In the genomic region with DNA sequence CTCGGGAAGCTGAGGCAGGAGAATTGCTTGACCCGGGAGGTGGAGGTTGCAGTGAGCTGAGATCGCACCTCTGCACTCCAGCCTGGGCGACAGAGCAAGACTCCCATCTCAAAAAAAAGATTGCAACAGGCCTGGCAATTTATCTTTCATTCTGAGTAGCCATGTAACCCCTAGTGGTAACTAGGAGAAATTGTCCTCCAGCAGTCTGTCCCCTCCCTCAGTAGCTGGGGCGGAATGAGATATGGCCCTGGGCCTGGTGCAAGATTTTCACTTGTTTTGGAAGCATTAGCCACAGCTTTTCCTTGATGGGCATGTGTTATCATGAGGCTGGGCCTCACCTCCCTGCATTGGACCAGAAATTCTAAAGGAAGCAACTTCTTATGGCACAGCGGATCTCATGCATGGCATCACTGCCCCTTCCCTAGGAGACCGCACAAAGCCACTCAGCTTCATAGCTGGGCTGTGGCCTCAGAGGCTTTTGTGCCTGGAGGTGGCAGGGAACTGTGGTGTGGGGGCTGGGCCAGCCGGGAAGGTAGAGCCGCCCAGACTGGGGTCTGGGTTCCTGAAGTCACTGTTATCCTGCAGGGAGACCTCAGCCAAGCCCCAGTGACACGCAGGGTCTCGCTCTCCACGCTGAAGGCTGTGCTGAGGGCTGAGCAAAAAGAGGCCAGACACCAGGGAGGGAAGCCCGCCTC, we compare ENCODE assay signal across 8 cellular contexts. TPM values are rescaled to one million over a fixed set of nuclear protein-coding genes. Genes with fewer than 3 reads are reported as not detected.
DNase-seq lines count a peak whose midpoint lies in the region; ATAC-seq and TF ChIP-seq lines count a peak whose summit lies in the region.

No MANE protein-coding gene starts in this region.

- no peaks in the 10 kb centered on the region for H3K9me2 ChIP-seq in GM23248 (ENCODE audit: insufficient read depth)

- POLR2A ChIA-PET in A673 (lab: Charles Lee; ENCODE audit: low non-redundant PET) = no interaction called here

- CTCF ChIA-PET in A673 (lab: Charles Lee) = no interaction called here

- no peak overlapping the region for H2AFZ ChIP-seq in GM23248

- no peaks in the 10 kb centered on the region for H3F3A ChIP-seq in GM23248 (ENCODE audit: insufficient read depth)

- TF ChIP-seq CTCF in A673 (conservative IDR thresholded peaks at IDR 0.05; ENCODE audit: low read depth, low read length) (peak; percentile 48), tibial artery (IDR thresholded peaks at IDR 0.05) (peak; percentile 35 to 40)

- intact Hi-C loops in A673 (cut with micrococcal nuclease; ENCODE audit: unreplicated experiment) = no loop called here
- intact Hi-C loops in tibial artery (cut with DNase I; ENCODE audit: low total_unique reads) = loop anchor here (10.0 kb wide), 1 partner anchor 115 kb away; a partner anchor contains a TSS

- H3K36me3 ChIP-seq in A673 (ENCODE audit: insufficient read depth, low read length, poor library complexity, severe bottlenecking) = no peaks in the 10 kb centered on the region
- H3K36me3 ChIP-seq in GM23248 (ENCODE audit: low read depth) = no peaks in the 10 kb centered on the region
- H3K36me3 ChIP-seq in tibial artery = peaks cover 0 to 29% (median 27%) of the 10 kb centered on the region in 3 donors

- H3K4me2 ChIP-seq in GM23248 (ENCODE audit: unreplicated experiment) = no peak overlapping the region

- H3K27ac ChIP-seq in A673 (ENCODE audit: low read depth, low read length, poor library complexity, severe bottlenecking) (no peak overlapping the region), GM23248 (no peak overlapping the region), tibial artery (no peak overlapping the region)

- H3K79me2 ChIP-seq in GM23248 (ENCODE audit: insufficient read depth) = no peaks in the 10 kb centered on the region

- no peak overlapping the region for H3K4me3 ChIP-seq in A673 (ENCODE audit: low read depth, low read length, poor library complexity, severe bottlenecking)
- H3K4me3 ChIP-seq in GM23248 = no peak overlapping the region
- no peak overlapping the region for H3K4me3 ChIP-seq in tibial artery

- peak; percentile 38 for DNase-seq in A673 (ENCODE audit: low spot score)
- DNase-seq in GM23248 = peak; percentile 67
- peak; percentile 59 for DNase-seq in germinal center (ENCODE audit: low spot score)
- no peak for DNase-seq in tibial artery
- no peak for DNase-seq in activated T-cell treated with anti-CD3 and anti-CD28 coated beads, Interleukin-2, amount 50 U/mL, for 1 hour
- no peak for DNase-seq in nucleus accumbens (lab: John Stamatoyannopoulos, UW)

- H3K9me3 ChIP-seq in A673 (ENCODE audit: low read depth, low read length, poor library complexity, severe bottlenecking) (no peaks in the 10 kb centered on the region), GM23248 (ENCODE audit: low read depth) (no peaks in the 10 kb centered on the region), tibial artery (no peaks in the 10 kb centered on the region)

- WGBS in GM23248 (ENCODE audit: low coverage in 1 of 2, low lambda C conversion rate in 2 of 2, missing lambda C conversion rate in 2 of 2), 2 experiments = 67 to 70% methylated on average over 13 of the region's 13 CpGs

- in situ Hi-C loops in GM23248 (cut with MboI) = loop anchor here (10.0 kb wide), 1 partner anchor 75 kb away; no protein-coding TSS in a partner anchor

- H3K4me1 ChIP-seq in A673 (ENCODE audit: insufficient read depth, low read length, poor library complexity, severe bottlenecking) (no peaks in the 10 kb centered on the region), GM23248 (ENCODE audit: insufficient read depth) (no peaks in the 10 kb centered on the region), tibial artery (peaks cover 0 to 37% (median 11%) of the 10 kb centered on the region in 4 donors)

- no peak overlapping the region for H3K9ac ChIP-seq in GM23248

- ATAC-seq in SK-N-SH treated with all-trans-retinoic acid at 6 μM for 48 hours (peak; percentile 80), GM19324 (IDR thresholded peaks at IDR 0.05; ENCODE audit: low FRiP score, unreplicated experiment) (no peak)

- H4K20me1 ChIP-seq in GM23248 (ENCODE audit: insufficient read depth) = no peaks in the 10 kb centered on the region

- no peaks in the 10 kb centered on the region for H3K27me3 ChIP-seq in A673 (replicated peaks; ENCODE audit: insufficient read depth, low read depth, low read length, poor library complexity)
- H3K27me3 ChIP-seq in GM23248 (replicated peaks; ENCODE audit: insufficient read depth) = no peaks in the 10 kb centered on the region
- no peaks in the 10 kb centered on the region for H3K27me3 ChIP-seq in tibial artery

- no TSS peak for BruUV-seq in A673 (replicated peaks; lab: Mats Ljungman, UMichigan)

TF ChIP-seq in SK-N-SH treated with all-trans-retinoic acid at 6 μM for 48 hours, 23 proteins besides CTCF, POLR2A, EP300 and RAD21:
- no peak for TF ChIP-seq ZNF8 (CRISPR knock-in tag; IDR thresholded peaks at IDR 0.05)
- TF ChIP-seq, protein P1, sequence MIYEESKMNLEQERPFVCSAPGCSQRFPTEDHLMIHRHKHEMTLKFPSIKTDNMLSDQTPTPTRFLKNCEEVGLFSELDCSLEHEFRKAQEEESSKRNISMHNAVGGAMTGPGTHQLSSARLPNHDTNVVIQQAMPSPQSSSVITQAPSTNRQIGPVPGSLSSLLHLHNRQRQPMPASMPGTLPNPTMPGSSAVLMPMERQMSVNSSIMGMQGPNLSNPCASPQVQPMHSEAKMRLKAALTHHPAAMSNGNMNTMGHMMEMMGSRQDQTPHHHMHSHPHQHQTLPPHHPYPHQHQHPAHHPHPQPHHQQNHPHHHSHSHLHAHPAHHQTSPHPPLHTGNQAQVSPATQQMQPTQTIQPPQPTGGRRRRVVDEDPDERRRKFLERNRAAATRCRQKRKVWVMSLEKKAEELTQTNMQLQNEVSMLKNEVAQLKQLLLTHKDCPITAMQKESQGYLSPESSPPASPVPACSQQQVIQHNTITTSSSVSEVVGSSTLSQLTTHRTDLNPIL (CRISPR knock-in tag; IDR thresholded peaks at IDR 0.05; ENCODE audit: low read depth) = no peak
- TF ChIP-seq ZFP3 (CRISPR knock-in tag; IDR thresholded peaks at IDR 0.05) = no peak
- no peak for TF ChIP-seq CSDC2 (CRISPR knock-in tag; IDR thresholded peaks at IDR 0.05)
- no peak for TF ChIP-seq GLIS3 (CRISPR knock-in tag; IDR thresholded peaks at IDR 0.05)
- TF ChIP-seq ZNF565 (CRISPR knock-in tag; conservative IDR thresholded peaks at IDR 0.05; ENCODE audit: low read depth) = no peak
- TF ChIP-seq ARNTL (CRISPR knock-in tag; IDR thresholded peaks at IDR 0.05; ENCODE audit: borderline replicate concordance, low read depth) = no peak
- TF ChIP-seq SNAI2 (CRISPR knock-in tag; IDR thresholded peaks at IDR 0.05) = no peak
- TF ChIP-seq ZFP30 (CRISPR knock-in tag; IDR thresholded peaks at IDR 0.05) = no peak
- no peak for TF ChIP-seq OSR1 (CRISPR knock-in tag; IDR thresholded peaks at IDR 0.05)
- no peak for TF ChIP-seq ESRRG (CRISPR knock-in tag; IDR thresholded peaks at IDR 0.05)
- no peak for TF ChIP-seq BACH2 (CRISPR knock-in tag; IDR thresholded peaks at IDR 0.05; ENCODE audit: borderline replicate concordance)
- no peak for TF ChIP-seq TOX (CRISPR knock-in tag; IDR thresholded peaks at IDR 0.05; ENCODE audit: borderline replicate concordance)
- no peak for TF ChIP-seq RARB (CRISPR knock-in tag; IDR thresholded peaks at IDR 0.05)
- TF ChIP-seq, protein P2, sequence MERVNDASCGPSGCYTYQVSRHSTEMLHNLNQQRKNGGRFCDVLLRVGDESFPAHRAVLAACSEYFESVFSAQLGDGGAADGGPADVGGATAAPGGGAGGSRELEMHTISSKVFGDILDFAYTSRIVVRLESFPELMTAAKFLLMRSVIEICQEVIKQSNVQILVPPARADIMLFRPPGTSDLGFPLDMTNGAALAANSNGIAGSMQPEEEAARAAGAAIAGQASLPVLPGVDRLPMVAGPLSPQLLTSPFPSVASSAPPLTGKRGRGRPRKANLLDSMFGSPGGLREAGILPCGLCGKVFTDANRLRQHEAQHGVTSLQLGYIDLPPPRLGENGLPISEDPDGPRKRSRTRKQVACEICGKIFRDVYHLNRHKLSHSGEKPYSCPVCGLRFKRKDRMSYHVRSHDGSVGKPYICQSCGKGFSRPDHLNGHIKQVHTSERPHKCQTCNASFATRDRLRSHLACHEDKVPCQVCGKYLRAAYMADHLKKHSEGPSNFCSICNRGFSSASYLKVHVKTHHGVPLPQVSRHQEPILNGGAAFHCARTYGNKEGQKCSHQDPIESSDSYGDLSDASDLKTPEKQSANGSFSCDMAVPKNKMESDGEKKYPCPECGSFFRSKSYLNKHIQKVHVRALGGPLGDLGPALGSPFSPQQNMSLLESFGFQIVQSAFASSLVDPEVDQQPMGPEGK (CRISPR knock-in tag; IDR thresholded peaks at IDR 0.05; ENCODE audit: borderline replicate concordance) = no peak
- TF ChIP-seq ISL1 (CRISPR knock-in tag; IDR thresholded peaks at IDR 0.05) = no peak
- TF ChIP-seq, protein P3, sequence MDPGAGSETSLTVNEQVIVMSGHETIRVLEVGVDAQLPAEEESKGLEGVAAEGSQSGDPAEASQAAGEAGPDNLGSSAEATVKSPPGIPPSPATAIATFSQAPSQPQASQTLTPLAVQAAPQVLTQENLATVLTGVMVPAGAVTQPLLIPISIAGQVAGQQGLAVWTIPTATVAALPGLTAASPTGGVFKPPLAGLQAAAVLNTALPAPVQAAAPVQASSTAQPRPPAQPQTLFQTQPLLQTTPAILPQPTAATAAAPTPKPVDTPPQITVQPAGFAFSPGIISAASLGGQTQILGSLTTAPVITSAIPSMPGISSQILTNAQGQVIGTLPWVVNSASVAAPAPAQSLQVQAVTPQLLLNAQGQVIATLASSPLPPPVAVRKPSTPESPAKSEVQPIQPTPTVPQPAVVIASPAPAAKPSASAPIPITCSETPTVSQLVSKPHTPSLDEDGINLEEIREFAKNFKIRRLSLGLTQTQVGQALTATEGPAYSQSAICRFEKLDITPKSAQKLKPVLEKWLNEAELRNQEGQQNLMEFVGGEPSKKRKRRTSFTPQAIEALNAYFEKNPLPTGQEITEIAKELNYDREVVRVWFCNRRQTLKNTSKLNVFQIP (CRISPR knock-in tag; IDR thresholded peaks at IDR 0.05; ENCODE audit: borderline replicate concordance, low read depth) = no peak
- TF ChIP-seq TCF4 (CRISPR knock-in tag; IDR thresholded peaks at IDR 0.05; ENCODE audit: borderline replicate concordance) = no peak

RNA-seq across cellular contexts. Expression of a gene that starts 13.4 kb away (rescaled TPM):
- 0.75 and 2.3 TPM in 2 replicates for total RNA-seq in A673 (2021)
- total RNA-seq in GM23248 (2014; rRNA removed; shearing (Covaris generic)) = 5.0 and 9.6 TPM in 2 replicates
- polyA plus RNA-seq in GM23248 (2016; fragmentation: Nextera tagmentation; extraction: Ambion mirVana) = 3.6 and 4.0 TPM in 2 replicates

RNA-seq across cellular contexts. Expression of a gene that starts 25.9 kb away (rescaled TPM):
- 46.5 and 47.6 TPM in 2 replicates for total RNA-seq in A673 (2021)
- total RNA-seq in GM23248 (2014; rRNA removed; shearing (Covaris generic)) = 18.2 and 29.4 TPM in 2 replicates
- polyA plus RNA-seq in GM23248 (2016; fragmentation: Nextera tagmentation; extraction: Ambion mirVana) = 66.5 and 66.9 TPM in 2 replicates

RNA-seq across cellular contexts. Expression of a gene that starts 44.7 kb away (rescaled TPM):
- 39.0 and 44.0 TPM in 2 replicates for total RNA-seq in A673 (2021)
- total RNA-seq in GM23248 (2014; rRNA removed; shearing (Covaris generic)) = 32.2 and 42.6 TPM in 2 replicates
- 119 and 125 TPM in 2 replicates for polyA plus RNA-seq in GM23248 (2016; fragmentation: Nextera tagmentation; extraction: Ambion mirVana)

Comparison
In these comparisons a context has a peak if more than half of its experiments do, and no peak if none do; other contexts are left out.
1. DNase-seq: peak in A673 (single experiment), GM23248 (single experiment) and germinal center (single experiment); none in tibial artery (0 of 2), activated T-cell treated with anti-CD3 and anti-CD28 coated beads, Interleukin-2, amount 50 U/mL, for 1 hour (single experiment) and nucleus accumbens (0 of 56).